Comparison of ENCODE assay signal across 24 cellular contexts in genomic region chr6:100093405-100093804, GRCh38.
"Had no signal": no experiment of that assay in that cellular context is flagged by ENCODE, and none has a peak within 500 bp of the region (broad histone marks: within the 10 kb centered on the region; RNA-seq: fewer than 3 reads in every experiment).

No MANE protein-coding gene starts in this region.

- H3K36me3 Mint-ChIP-seq: memory B cell had no signal

- H3K27me3 Mint-ChIP-seq: dendritic cell treated with granulocyte-macrophage colony-stimulating factor and Interleukin-4, amounts not matched to agents 40 ng/mL and 50 ng/mL, for 4 days had no signal

- H3K27ac ChIP-seq: colonic mucosa, epithelial cell of prostate, esophagus squamous epithelium, gastrocnemius medialis, heart right ventricle, left lung, lower lobe of right lung had no signal

- H3K36me3 ChIP-seq: colonic mucosa, esophagus squamous epithelium, gastrocnemius medialis, heart right ventricle, left lung, lower lobe of right lung had no signal

- H3K27ac Mint-ChIP-seq: dendritic cell treated with granulocyte-macrophage colony-stimulating factor and Interleukin-4, amounts not matched to agents 40 ng/mL and 50 ng/mL, for 4 days; effector memory CD8-positive, alpha-beta T cell; endodermal cell; memory B cell had no signal

- H3K4me1 Mint-ChIP-seq: endodermal cell, memory B cell had no signal

- H3K27me3 ChIP-seq: colonic mucosa, esophagus squamous epithelium, gastrocnemius medialis had no signal

- DNase-seq: colonic mucosa; cortex of kidney; effector CD8-positive, alpha-beta T cell; effector memory CD8-positive, alpha-beta T cell; endodermal cell; erythroblast; esophagus squamous epithelium; foreskin fibroblast; foreskin melanocyte; gastrocnemius medialis; glutamatergic neuron; head of caudate nucleus; heart right ventricle; hippocampal formation; left cardiac atrium; left ventricle myocardium superior; lower lobe of right lung; mesendoderm; midbrain had no signal

- ATAC-seq: effector memory CD8-positive, alpha-beta T cell; esophagus mucosa; gastrocnemius medialis; heart right ventricle; left cardiac atrium; left lung; left ventricle myocardium superior; lower lobe of right lung had no signal

- H3K4me1 ChIP-seq: colonic mucosa, esophagus squamous epithelium, heart right ventricle, left lung, lower lobe of right lung had no signal

- H3K4me3 ChIP-seq: colonic mucosa, esophagus squamous epithelium, gastrocnemius medialis, heart right ventricle, left lung, lower lobe of right lung had no signal

- H3K9me3 ChIP-seq: colonic mucosa, esophagus squamous epithelium, gastrocnemius medialis, heart right ventricle, left lung, lower lobe of right lung had no signal

- H3K9me3 Mint-ChIP-seq: dendritic cell treated with granulocyte-macrophage colony-stimulating factor and Interleukin-4, amounts not matched to agents 40 ng/mL and 50 ng/mL, for 4 days; effector memory CD8-positive, alpha-beta T cell; endodermal cell; memory B cell had no signal

- H3K4me3 Mint-ChIP-seq: dendritic cell treated with granulocyte-macrophage colony-stimulating factor and Interleukin-4, amounts not matched to agents 40 ng/mL and 50 ng/mL, for 4 days; effector memory CD8-positive, alpha-beta T cell; endodermal cell; memory B cell had no signal
